In genomic region chr14:59306775-59307174, GRCh38 we compare ENCODE assay signal across 12 cellular contexts.
DNase-seq lines count a peak whose midpoint lies in the region; ATAC-seq lines count a peak whose summit lies in the region.
"Had no signal": no experiment of that assay in that cellular context is flagged by ENCODE, and none has a peak within 500 bp of the region (broad histone marks: within the 10 kb centered on the region; RNA-seq: fewer than 3 reads in every experiment).

No MANE protein-coding gene starts in this region.

- ATAC-seq in esophagus mucosa (peak; percentile 93), GM21737 (IDR thresholded peaks at IDR 0.05; ENCODE audit: unreplicated experiment) (no peak), GM19397 (IDR thresholded peaks at IDR 0.05; ENCODE audit: unreplicated experiment) (no peak)

- H3K14ac ChIP-seq in trophoblast cell (ENCODE audit: low read length): peak overlapping the region; percentile 2

- no peak overlapping the region for H3K4me3 ChIP-seq in trophoblast cell (ENCODE audit: low read depth, low read length)

- H2AK5ac ChIP-seq in trophoblast cell (ENCODE audit: low read length): peak overlapping the region; percentile 23

- peak overlapping the region; percentile 9 for H3K4ac ChIP-seq in trophoblast cell (ENCODE audit: low read depth, low read length)

- peak overlapping the region; percentile 32 for H4K91ac ChIP-seq in trophoblast cell (ENCODE audit: low read depth, low read length)

- no CpG with 5 or more reads among the region's 1 CpG for WGBS in trophoblast cell (ENCODE audit: extremely low coverage, insufficient coverage, insufficient read length)

- peak overlapping the region; percentile 67 for H3K27ac ChIP-seq in trophoblast cell (ENCODE audit: low read depth, low read length)

- no peak overlapping the region for H4K12ac ChIP-seq in trophoblast cell (ENCODE audit: low read depth, low read length)

- no peaks in the 10 kb centered on the region for H3K9me3 ChIP-seq in trophoblast cell (ENCODE audit: insufficient read depth, low read depth, low read length)

- H3K18ac ChIP-seq in trophoblast cell (ENCODE audit: low read length): peak overlapping the region; percentile 55

- H3K27me3 ChIP-seq in trophoblast cell (ENCODE audit: insufficient read depth, low read length): no peaks in the 10 kb centered on the region

- H3K9ac ChIP-seq in trophoblast cell (ENCODE audit: low read length): no peak overlapping the region

- no peaks in the 10 kb centered on the region for H3K36me3 ChIP-seq in trophoblast cell (ENCODE audit: control insufficient read depth in 1 of 2, insufficient read depth in 2 of 2, low read length in 2 of 2)

- peak overlapping the region; percentile 98 for H2BK12ac ChIP-seq in trophoblast cell (ENCODE audit: low read length)

- peaks cover 17 to 29% of the 10 kb centered on the region in 2 experiments for H3K4me1 ChIP-seq in trophoblast cell (ENCODE audit: control insufficient read depth in 1 of 2, insufficient read depth in 2 of 2, low read length in 2 of 2)

- peak overlapping the region; percentile 85 for H2BK120ac ChIP-seq in trophoblast cell (ENCODE audit: insufficient read depth, low read length, poor library complexity)

- H2BK5ac ChIP-seq in trophoblast cell (ENCODE audit: low read depth, low read length, poor library complexity): peak overlapping the region; percentile 90

- H4K8ac ChIP-seq in trophoblast cell (ENCODE audit: low read depth, low read length): no peak overlapping the region

- H3K79me2 ChIP-seq in trophoblast cell (ENCODE audit: control insufficient read depth, insufficient read depth, low read length, poor library complexity): peaks cover 1% of the 10 kb centered on the region

- H3K79me1 ChIP-seq in trophoblast cell (ENCODE audit: low read length): peaks cover 28% of the 10 kb centered on the region

- no peak overlapping the region for H2AFZ ChIP-seq in trophoblast cell (ENCODE audit: insufficient read depth, low read length, poor library complexity)

- H3K23ac ChIP-seq in trophoblast cell (ENCODE audit: low read length): no peak overlapping the region

- DNase-seq in EL (peak; percentile 56), NOMO-1 treated with dmso at 0.1 percent for 144 hours (lab: John Stamatoyannopoulos, UW; ENCODE audit: unreplicated experiment) (peak; percentile 37), trophoblast cell (peak; percentile 28 to 61), NCI-H187 (lab: John Stamatoyannopoulos, UW) (no peak)
- no peak for DNase-seq in activated CD4-positive, alpha-beta T cell treated with anti-CD3 and anti-CD28 coated beads for 1 hour
- DNase-seq: activated naive CD4-positive, alpha-beta T cell treated with anti-CD3 and anti-CD28 coated beads, Interleukin-2, amount 10 ng/mL, durations not matched to agents 7 days and 5 days; effector memory CD4-positive, alpha-beta T cell; nucleus accumbens; stimulated activated CD4-positive, alpha-beta T cell treated with anti-CD3 and anti-CD28 coated beads, Interleukin-2, amount 100 ng/mL, for 24 hours had no signal

- peak overlapping the region; percentile 3 for H3K4me2 ChIP-seq in trophoblast cell (ENCODE audit: low read length)

Comparison
In these comparisons a context has a peak if more than half of its experiments do, and no peak if none do; other contexts are left out.
1. DNase-seq: peak in EL (single experiment), NOMO-1 treated with dmso at 0.1 percent for 144 hours (single experiment) and trophoblast cell (2 of 2); none in activated CD4-positive, alpha-beta T cell treated with anti-CD3 and anti-CD28 coated beads for 1 hour (single experiment) and NCI-H187 (0 of 2).